Comparison of ENCODE assay signal across 14 cellular contexts in genomic region chr1:193216920-193217319, GRCh38. TPM values are rescaled to one million over a fixed set of nuclear protein-coding genes. Genes with fewer than 3 reads are reported as not detected.
DNase-seq lines count a peak whose midpoint lies in the region; ATAC-seq, FAIRE-seq and TF ChIP-seq lines count a peak whose summit lies in the region.
"Had no signal": no experiment of that assay in that cellular context is flagged by ENCODE, and none has a peak within 500 bp of the region (broad histone marks: within the 10 kb centered on the region; RNA-seq: fewer than 3 reads in every experiment).

No MANE protein-coding gene starts in this region.

- peaks cover 16% of the 10 kb centered on the region for H3K9me3 Mint-ChIP-seq in neural progenitor cell
- H3K9me3 Mint-ChIP-seq: CD8-positive, alpha-beta memory T cell had no signal

- peak in 1 of 3 experiments; percentile 17; a peak in 1 of 4 replicates for TF ChIP-seq CTCF in H1 (IDR thresholded peaks at IDR 0.05; ENCODE audit: control extremely low read depth in 1 of 3, insufficient read depth in 1 of 3, low read depth in 1 of 3, low read length in 3 of 3)
- TF ChIP-seq CTCF in neural progenitor cell (IDR thresholded peaks at IDR 0.05), result no peak

- H2AK5ac ChIP-seq in H1 (ENCODE audit: low read depth, low read length), result no peak overlapping the region

- H3K79me2 ChIP-seq in H1 (ENCODE audit: control insufficient read depth in 1 of 2, insufficient read depth in 2 of 2, low read length in 2 of 2), result no peaks in the 10 kb centered on the region
- no peaks in the 10 kb centered on the region for H3K79me2 ChIP-seq in neural progenitor cell (ENCODE audit: low read depth)

- H3K9ac ChIP-seq in H1 (replicated peaks in 1 of 4; ENCODE audit: extremely low read depth in 1 of 4, low read depth in 3 of 4, low read length in 3 of 4) (no peak overlapping the region), neural progenitor cell (no peak overlapping the region)

- no peak for TF ChIP-seq EP300 in H1 (IDR thresholded peaks at IDR 0.05; ENCODE audit: borderline replicate concordance in 1 of 2, low read depth in 2 of 2, low read length in 2 of 2)

- no peak overlapping the region for H3K4me3 ChIP-seq in H1 (ENCODE audit: extremely low read depth in 1 of 4, insufficient read depth in 2 of 4, low read depth in 3 of 4, low read length in 4 of 4)
- no peak overlapping the region for H3K4me3 ChIP-seq in neural progenitor cell
- H3K4me3 ChIP-seq: dorsolateral prefrontal cortex, HAP-1, suprapubic skin had no signal

- H3K18ac ChIP-seq in H1 (ENCODE audit: extremely low read depth, low read length), result no peak overlapping the region

- H3K36me3 ChIP-seq in H1 (ENCODE audit: control insufficient read depth in 2 of 4, insufficient read depth in 4 of 4, low read length in 3 of 4) (peaks cover 0 to 10% (median 1%) of the 10 kb centered on the region in 4 experiments; a peak in 4 of 8 replicates), neural progenitor cell (peaks cover 5% of the 10 kb centered on the region)
- H3K36me3 ChIP-seq: HAP-1 had no signal

- CTCF ChIA-PET in H1 (lab: Charles Lee; ENCODE audit: partially characterized antibody), result interaction anchor here (0.8 to 0.9 kb wide), 2 partner anchors 31 to 38 kb away, joined by 3 to 4 read pairs; no protein-coding TSS in a partner anchor

- no peaks in the 10 kb centered on the region for H3K23me2 ChIP-seq in H1 (ENCODE audit: low read depth, low read length)

- no peaks in the 10 kb centered on the region for H3K79me1 ChIP-seq in H1 (ENCODE audit: low read depth, low read length)

- POLR2A ChIA-PET in H1 (lab: Charles Lee; ENCODE audit: partially characterized antibody), result no interaction called here

- H3K9me3 ChIP-seq in H1 (ENCODE audit: insufficient read depth in 2 of 2, low read depth in 1 of 2, low read length in 1 of 2), result no peaks in the 10 kb centered on the region
- H3K9me3 ChIP-seq in neural progenitor cell (ENCODE audit: low read depth), result no peaks in the 10 kb centered on the region
- H3K9me3 ChIP-seq: HAP-1, suprapubic skin had no signal

- H3K4ac ChIP-seq in H1 (replicated peaks; ENCODE audit: insufficient read length, low read depth, low read length), result no peak overlapping the region

- H3K56ac ChIP-seq in H1 (replicated peaks; ENCODE audit: insufficient read length, low read depth, low read length), result no peak overlapping the region

- H2BK20ac ChIP-seq in H1 (ENCODE audit: low read length), result no peak overlapping the region

- H3K4me2 ChIP-seq in H1 (ENCODE audit: insufficient read depth in 1 of 2, low read depth in 2 of 2, low read length in 2 of 2) (peak overlapping the region in 1 of 2 experiments; percentile 2; a peak in 2 of 4 replicates), neural progenitor cell (peak overlapping the region; percentile 49)

- H3K4me1 ChIP-seq in H1 (replicated peaks in 1 of 4; ENCODE audit: control insufficient read depth in 3 of 4, insufficient read depth in 4 of 4, low read length in 3 of 4) (peaks cover 2 to 7% (median 4%) of the 10 kb centered on the region in 4 experiments; a peak in 5 of 7 replicates), neural progenitor cell (peaks cover 19% of the 10 kb centered on the region)
- H3K4me1 ChIP-seq: HAP-1 had no signal

- FAIRE-seq in H1 (lab: Jason Lieb, UNC) (peak; percentile 88), urothelium cell line (lab: Jason Lieb, UNC) (no peak)

- no peaks in the 10 kb centered on the region for H3K27me3 Mint-ChIP-seq in neural progenitor cell (ENCODE audit: insufficient read depth, low read depth)
- H3K27me3 Mint-ChIP-seq: CD8-positive, alpha-beta memory T cell had no signal

- ATAC-seq in GM19351 (IDR thresholded peaks at IDR 0.05; ENCODE audit: unreplicated experiment) (peak; percentile 60), HG03139 (IDR thresholded peaks at IDR 0.05; ENCODE audit: unreplicated experiment) (peak; percentile 54), HG03460 (IDR thresholded peaks at IDR 0.05; ENCODE audit: unreplicated experiment) (no peak)

- H2BK15ac ChIP-seq in H1 (ENCODE audit: low read length), result no peak overlapping the region

- peaks cover 53% of the 10 kb centered on the region for H3K36me3 Mint-ChIP-seq in neural progenitor cell

- peaks cover 11% of the 10 kb centered on the region for H3F3A ChIP-seq in neural progenitor cell (ENCODE audit: low read depth)

- no peak overlapping the region for H2BK12ac ChIP-seq in H1 (ENCODE audit: low read depth, low read length)

- no peak overlapping the region for H3K14ac ChIP-seq in H1 (ENCODE audit: insufficient read length)

- no peak overlapping the region for H2BK120ac ChIP-seq in H1 (replicated peaks; ENCODE audit: low read depth, low read length)

- no peak for TF ChIP-seq POLR2A in H1 (IDR thresholded peaks at IDR 0.05; ENCODE audit: control extremely low read depth in 1 of 2, low read depth in 2 of 2, low read length in 2 of 2)

- H2BK5ac ChIP-seq in H1 (ENCODE audit: low read depth, low read length), result peak overlapping the region; percentile 49; the same call in 1 of the 2 replicates

- peaks cover 2 to 3% of the 10 kb centered on the region in 2 experiments for H4K20me1 ChIP-seq in H1 (replicated peaks in 1 of 2; ENCODE audit: control insufficient read depth in 1 of 2, insufficient read depth in 2 of 2, low read length in 2 of 2)
- peaks cover 4% of the 10 kb centered on the region for H4K20me1 ChIP-seq in neural progenitor cell (ENCODE audit: low read depth)

- H3K27ac ChIP-seq in H1 (ENCODE audit: low read depth, low read length) (peak overlapping the region; percentile 24; the same call in 1 of the 2 replicates), neural progenitor cell (no peak overlapping the region)
- H3K27ac ChIP-seq: dorsolateral prefrontal cortex, suprapubic skin had no signal

- no peak overlapping the region for H3K27ac Mint-ChIP-seq in neural progenitor cell
- H3K27ac Mint-ChIP-seq: nephron had no signal

- H4K8ac ChIP-seq in H1 (ENCODE audit: extremely low read depth, insufficient read depth, low read length), result no peak overlapping the region

- H4K5ac ChIP-seq in H1 (ENCODE audit: insufficient read length, low read depth, low read length), result no peak overlapping the region

- H3K4me1 Mint-ChIP-seq in neural progenitor cell, result peaks cover 9% of the 10 kb centered on the region
- H3K4me1 Mint-ChIP-seq: nephron had no signal

- WGBS in H1 (ENCODE audit: extremely low coverage in 1 of 2, insufficient coverage in 1 of 2, insufficient read length in 1 of 2, insufficient replicate concordance in 2 of 2, low coverage in 1 of 2, low lambda C conversion rate in 2 of 2, missing lambda C conversion rate in 1 of 2), 2 experiments, result 53% methylated on average over 8 of the region's 8 CpGs; no CpG with 5 or more reads in 1 of the 2 experiments

- H4K91ac ChIP-seq in H1 (replicated peaks; ENCODE audit: insufficient read length, low read length), result no peak overlapping the region

- H3K23ac ChIP-seq in H1 (ENCODE audit: insufficient read length), result no peak overlapping the region

- H2AFZ ChIP-seq in H1 (ENCODE audit: low read length), result no peak overlapping the region
- no peak overlapping the region for H2AFZ ChIP-seq in neural progenitor cell (replicated peaks)

- no peak overlapping the region for H3K4me3 Mint-ChIP-seq in neural progenitor cell
- H3K4me3 Mint-ChIP-seq: CD8-positive, alpha-beta memory T cell; nephron had no signal

- TF ChIP-seq RAD21 in H1 (IDR thresholded peaks at IDR 0.05 in 1 of 2, conservative IDR thresholded peaks at IDR 0.05 in 1 of 2; ENCODE audit: low read depth in 2 of 2, low read length in 2 of 2), result no peak

- DNase-seq in H1 (ENCODE audit: low read depth in 1 of 2, low spot score in 2 of 2) (peak; percentile 9 to 61), neural progenitor cell (ENCODE audit: low spot score) (peak; percentile 74), urothelium cell line (ENCODE audit: low spot score) (no peak), SW480 (ENCODE audit: low spot score) (no peak)
- DNase-seq: activated CD4-positive, alpha-beta T cell treated with anti-CD3 and anti-CD28 coated beads, Interleukin-2, amount 50 U/mL, for 1 hour; CD8-positive, alpha-beta memory T cell; dorsolateral prefrontal cortex; NCI-H187 had no signal

- H3K27me3 ChIP-seq in H1 (replicated peaks in 1 of 4; ENCODE audit: control insufficient read depth in 3 of 4, extremely low read depth in 1 of 4, insufficient read depth in 3 of 4, low read length in 3 of 4) (no peaks in the 10 kb centered on the region), neural progenitor cell (no peaks in the 10 kb centered on the region)
- H3K27me3 ChIP-seq: dorsolateral prefrontal cortex, suprapubic skin had no signal

TF ChIP-seq in H1, 55 proteins besides CTCF, POLR2A, EP300 and RAD21:
- TF ChIP-seq TAF7 (optimal IDR thresholded peaks at IDR 0.05; ENCODE audit: borderline replicate concordance, low read depth, low read length) (no peak), SP1 (IDR thresholded peaks at IDR 0.05; ENCODE audit: low read depth, low read length) (0 out of 2 replicates have a peak, but pooled peaks have one; percentile 11), NANOG (IDR thresholded peaks at IDR 0.05; ENCODE audit: insufficient read depth, low read depth, low read length, poor library complexity, severe bottlenecking) (no peak), CEBPB (IDR thresholded peaks at IDR 0.05; ENCODE audit: low read depth, low read length) (no peak)
TF ChIP-seq in H1: peak in this region for 1.

RNA-seq across cellular contexts. Expression of gene B3GALT2, which starts 30.5 kb away (rescaled TPM):
- not detected in 2 replicates for total RNA-seq in H1 (2021; fragmentation: NEBNext Ultra II Directional; extraction: Animal tissue kit (Norgen Biotek cat#: 25700))
- not detected in 2 replicates for polyA plus RNA-seq in H1 (2011; rRNA removed)
- not detected for polyA plus RNA-seq in H1 (2011; cell fraction: cytosol; rRNA removed)
- polyA plus RNA-seq in H1 (2011; cell fraction: nucleus; rRNA removed), result not detected
- not detected in 4 replicates for polyA plus RNA-seq in H1 (2012, experiment 1 of 2)
- not detected for polyA plus RNA-seq in H1 (2012, experiment 2 of 2)
- polyA plus RNA-seq in H1 (2013, experiment 1 of 2), result not detected
- polyA plus RNA-seq in H1 (2013, experiment 2 of 2), result not detected
- not detected in 2 replicates for polyA minus RNA-seq in H1 (2011; rRNA and poly(A)+ RNA removed)
- not detected for polyA minus RNA-seq in H1 (2011; cell fraction: cytosol; rRNA and poly(A)+ RNA removed)
- not detected for polyA minus RNA-seq in H1 (2011; cell fraction: nucleus; rRNA and poly(A)+ RNA removed)
- not detected in 2 replicates for total RNA-seq in neural progenitor cell (ENCODE audit: low replicate concordance)

Comparison
In these comparisons a context has a peak if more than half of its experiments do, and no peak if none do; other contexts are left out.
1. DNase-seq: peak in H1 (2 of 2) and neural progenitor cell (single experiment); none in urothelium cell line (single experiment) and SW480 (single experiment).